ENCODE assay signal across 8 cellular contexts in the genomic region with DNA sequence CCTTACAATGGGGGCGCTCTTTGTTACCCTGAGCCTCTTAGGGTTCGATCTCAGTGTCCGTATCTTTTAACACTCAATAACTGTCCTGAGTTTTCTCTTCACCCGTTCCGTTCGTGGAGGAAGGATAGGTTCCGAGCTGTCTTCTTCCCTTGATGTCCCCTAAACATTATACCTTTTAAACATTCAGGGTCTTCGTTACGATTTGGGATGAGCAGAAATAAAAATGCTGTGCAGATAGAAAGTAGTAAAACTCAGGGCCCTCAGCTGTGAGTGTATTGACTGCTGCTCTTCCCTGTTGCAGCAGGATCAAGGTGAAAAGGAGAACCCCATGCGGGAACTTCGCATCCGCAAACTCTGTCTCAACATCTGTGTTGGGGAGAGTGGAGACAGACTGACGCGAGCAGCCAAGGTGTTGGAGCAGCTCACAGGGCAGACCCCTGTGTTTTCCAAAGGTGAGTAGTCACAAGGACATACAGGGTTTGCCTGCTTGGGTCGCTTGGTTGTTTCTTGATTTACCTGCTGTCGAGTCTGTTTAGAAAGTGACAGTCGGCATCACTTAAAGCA. TPM values are rescaled to one million over a fixed set of nuclear protein-coding genes. Genes with fewer than 3 reads are reported as not detected.
A peak's percentile ranks its signal among the peaks of the same experiment; 100 is the strongest.
DNase-seq lines count a peak whose midpoint lies in the region; ATAC-seq lines count a peak whose summit lies in the region.

No MANE protein-coding gene starts in this region.

- H3K36me3 ChIP-seq in iPS-20b (ENCODE audit: insufficient read depth, low read depth, low read length) (peaks cover 55% of the 10 kb centered on the region), subcutaneous abdominal adipose tissue (ENCODE audit: control insufficient read depth in 5 of 5, insufficient read depth in 5 of 5, low read length in 5 of 5) (peaks cover 24 to 46% (median 44%) of the 10 kb centered on the region in 5 donors)

- H3K27me3 ChIP-seq in iPS-20b (ENCODE audit: insufficient read depth, low read length) (no peaks in the 10 kb centered on the region), subcutaneous abdominal adipose tissue (ENCODE audit: control insufficient read depth in 5 of 5, insufficient read depth in 4 of 5, low read length in 5 of 5) (no peaks in the 10 kb centered on the region)

- H3K36me3 Mint-ChIP-seq in activated T-cell treated with anti-CD3 and anti-CD28 coated beads, Interleukin-2, amount 50 U/mL, for 72 hours (ENCODE audit: insufficient read depth in 2 of 2), result peaks cover 20 to 48% of the 10 kb centered on the region in 2 donors

- H3K9ac ChIP-seq in iPS-20b (ENCODE audit: low read depth, low read length) (peak overlapping the region; percentile 97), subcutaneous abdominal adipose tissue (ENCODE audit: low read length in 5 of 5) (peak overlapping the region; percentile 82 to 98 (median 97))

- H3K27me3 Mint-ChIP-seq in activated T-cell treated with anti-CD3 and anti-CD28 coated beads, Interleukin-2, amount 50 U/mL, for 72 hours (ENCODE audit: low read depth), result no peaks in the 10 kb centered on the region

- H3K4me1 ChIP-seq in iPS-20b (ENCODE audit: insufficient read depth, low read length) (peaks cover 12% of the 10 kb centered on the region), subcutaneous abdominal adipose tissue (ENCODE audit: control insufficient read depth in 5 of 5, insufficient read depth in 5 of 5, low read length in 5 of 5) (peaks cover 9 to 44% (median 40%) of the 10 kb centered on the region in 5 donors)

- DNase-seq in activated CD4-positive, alpha-beta T cell treated with anti-CD3 and anti-CD28 coated beads for 48 hours, result peak; percentile 22
- DNase-seq in activated CD4-positive, alpha-beta T cell treated with anti-CD3 and anti-CD28 coated beads for 4 hours, result no peak
- DNase-seq in activated T-cell treated with anti-CD3 and anti-CD28 coated beads, Interleukin-2, amount 50 U/mL, for 72 hours, result no peak
- DNase-seq in ecto neural progenitor cell (ENCODE audit: low spot score) (no peak), putamen (ENCODE audit: low spot score) (no peak)

- H3K4me3 Mint-ChIP-seq in activated T-cell treated with anti-CD3 and anti-CD28 coated beads, Interleukin-2, amount 50 U/mL, for 72 hours, result peak overlapping the region; percentile 94 to 98

- no peaks in the 10 kb centered on the region for H3K9me3 ChIP-seq in iPS-20b (ENCODE audit: insufficient read depth, low read depth, low read length)
- no peaks in the 10 kb centered on the region for H3K9me3 ChIP-seq in subcutaneous abdominal adipose tissue (ENCODE audit: control insufficient read depth in 5 of 5, low read length in 5 of 5)

- peak overlapping the region; percentile 99 for H3K27ac Mint-ChIP-seq in activated T-cell treated with anti-CD3 and anti-CD28 coated beads, Interleukin-2, amount 50 U/mL, for 72 hours

- H3K27ac ChIP-seq in iPS-20b (ENCODE audit: low read length) (peak overlapping the region; percentile 86), subcutaneous abdominal adipose tissue (ENCODE audit: low read depth, low read length) (peak overlapping the region; percentile 90)

- H3K4me3 ChIP-seq in iPS-20b (ENCODE audit: low read length), result peak overlapping the region; percentile 98
- H3K4me3 ChIP-seq in subcutaneous abdominal adipose tissue (ENCODE audit: low read depth in 1 of 5, low read length in 5 of 5), result peak overlapping the region; percentile 87 to 99 (median 97)

- ATAC-seq in activated T-cell treated with anti-CD3 and anti-CD28 coated beads, Interleukin-2, amount 50 U/mL, for 72 hours (replicated peaks in 1 of 2), result no peak
- no peak for ATAC-seq in HG02870 (IDR thresholded peaks at IDR 0.05; ENCODE audit: unreplicated experiment)

- no peaks in the 10 kb centered on the region for H3K9me3 Mint-ChIP-seq in activated T-cell treated with anti-CD3 and anti-CD28 coated beads, Interleukin-2, amount 50 U/mL, for 72 hours

- peaks cover 52% of the 10 kb centered on the region for H3K4me1 Mint-ChIP-seq in activated T-cell treated with anti-CD3 and anti-CD28 coated beads, Interleukin-2, amount 50 U/mL, for 72 hours (ENCODE audit: low read depth)

RNA-seq across cellular contexts. Expression of a gene that starts 0.8 kb away (rescaled TPM):
- total RNA-seq in activated T-cell treated with anti-CD3 and anti-CD28 coated beads, Interleukin-2, amount 50 U/mL, for 72 hours, result 1,000 to 10,000 TPM; 1,532 to 1,644 TPM

RNA-seq across cellular contexts. Expression of a gene that starts 50.9 kb away (rescaled TPM):
- total RNA-seq in activated T-cell treated with anti-CD3 and anti-CD28 coated beads, Interleukin-2, amount 50 U/mL, for 72 hours, result 10 to 100 TPM; 32.4 to 34.1 TPM
